23 cellular contexts compared by ENCODE assay signal in genomic region chr10:91621483-91622113, GRCh38. TPM values are rescaled to one million over a fixed set of nuclear protein-coding genes. Genes with fewer than 3 reads are reported as not detected.
"Had no signal": no experiment of that assay in that cellular context is flagged by ENCODE, and none has a peak within 500 bp of the region (broad histone marks: within the 10 kb centered on the region; RNA-seq: fewer than 3 reads in every experiment).

No MANE protein-coding gene starts in this region.

- H3K27ac Mint-ChIP-seq: activated CD8-positive, alpha-beta T cell treated with anti-CD3 and anti-CD28 coated beads, Interleukin-2, amount 10 ng/mL, durations not matched to agents 7 days and 5 days; activated naive CD4-positive, alpha-beta T cell treated with anti-CD3 and anti-CD28 coated beads, Interleukin-2, amount 50 U/mL, for 72 hours; dendritic cell treated with granulocyte-macrophage colony-stimulating factor and Interleukin-4, amounts not matched to agents 40 ng/mL and 50 ng/mL, for 4 days; effector memory CD8-positive, alpha-beta T cell; nephron; stimulated activated naive CD8-positive, alpha-beta T cell treated with anti-CD3 and anti-CD28 coated beads, Interleukin-15, amount 100 ng/mL, for 72 hours; T-helper 17 cell; WTC11 had no signal

- H3K9me3 Mint-ChIP-seq: effector memory CD8-positive, alpha-beta T cell had no signal

- H3K27me3 ChIP-seq: brain microvascular endothelial cell, gastroesophageal sphincter, sigmoid colon, testis, upper lobe of right lung had no signal

- H3K9me3 ChIP-seq: prostate gland, sigmoid colon, testis, upper lobe of right lung had no signal

- H3K4me3 Mint-ChIP-seq: activated CD8-positive, alpha-beta T cell treated with anti-CD3 and anti-CD28 coated beads, Interleukin-2, amount 10 ng/mL, durations not matched to agents 7 days and 5 days; activated T-cell treated with anti-CD3 and anti-CD28 coated beads, Interleukin-2, amount 50 U/mL, for 72 hours; dendritic cell treated with granulocyte-macrophage colony-stimulating factor and Interleukin-4, amounts not matched to agents 40 ng/mL and 50 ng/mL, for 4 days; effector memory CD8-positive, alpha-beta T cell; nephron; stimulated activated naive CD8-positive, alpha-beta T cell treated with anti-CD3 and anti-CD28 coated beads, Interleukin-15, amount 100 ng/mL, for 72 hours; T-helper 17 cell; WTC11 had no signal

- ATAC-seq: activated CD8-positive, alpha-beta T cell treated with anti-CD3 and anti-CD28 coated beads, Interleukin-2, amount 10 ng/mL, durations not matched to agents 7 days and 5 days; activated naive CD4-positive, alpha-beta T cell treated with anti-CD3 and anti-CD28 coated beads, Interleukin-2, amount 50 U/mL, for 72 hours; activated T-cell treated with anti-CD3 and anti-CD28 coated beads, Interleukin-2, amount 50 U/mL, for 72 hours; effector memory CD8-positive, alpha-beta T cell; gastroesophageal sphincter; stimulated activated naive CD8-positive, alpha-beta T cell treated with anti-CD3 and anti-CD28 coated beads, Interleukin-15, amount 100 ng/mL, for 72 hours; T-helper 17 cell; upper lobe of right lung; WTC11 had no signal

- H3K36me3 ChIP-seq: brain microvascular endothelial cell, prostate gland, upper lobe of right lung had no signal

- H3K4me1 Mint-ChIP-seq: stimulated activated naive CD8-positive, alpha-beta T cell treated with anti-CD3 and anti-CD28 coated beads, Interleukin-15, amount 100 ng/mL, for 72 hours; T-helper 17 cell; WTC11 had no signal

- H3K27ac ChIP-seq: brain microvascular endothelial cell, prostate gland, testis, upper lobe of right lung had no signal

- H3K4me1 ChIP-seq: prostate gland, testis, upper lobe of right lung had no signal

- H3K4me3 ChIP-seq: gastroesophageal sphincter, prostate gland, sigmoid colon, testis, upper lobe of right lung had no signal

- DNase-seq: activated CD4-positive, alpha-beta T cell treated with anti-CD3 and anti-CD28 coated beads for 48 hours; activated CD8-positive, alpha-beta memory T cell treated with anti-CD3 and anti-CD28 coated beads, Interleukin-2, amount 50 U/mL, for 48 hours; activated CD8-positive, alpha-beta T cell treated with anti-CD3 and anti-CD28 coated beads, Interleukin-2, amount 10 ng/mL, durations not matched to agents 7 days and 5 days; activated gamma-delta T cell; activated T-cell treated with anti-CD3 and anti-CD28 coated beads, Interleukin-2, amount 50 U/mL, for 72 hours; amniotic stem cell; brain microvascular endothelial cell; effector memory CD8-positive, alpha-beta T cell; islet precursor cell; mesendoderm; nucleus accumbens; sigmoid colon; stimulated activated CD4-positive, alpha-beta T cell treated with anti-CD3 and anti-CD28 coated beads, Interleukin-1b, Interleukin-23, amount 100 ng/mL, for 48 hours; stimulated activated naive CD8-positive, alpha-beta T cell treated with anti-CD3 and anti-CD28 coated beads, Interleukin-15, amount 100 ng/mL, for 72 hours; T-helper 17 cell; testis; upper lobe of right lung had no signal

RNA-seq across cellular contexts. Expression of gene PPP1R3C, which starts 11.3 kb away (rescaled TPM):
- total RNA-seq: activated CD8-positive, alpha-beta T cell treated with anti-CD3 and anti-CD28 coated beads, Interleukin-2, amount 10 ng/mL, durations not matched to agents 7 days and 5 days had no signal
